8 cellular contexts compared by ENCODE assay signal in the genomic region with DNA sequence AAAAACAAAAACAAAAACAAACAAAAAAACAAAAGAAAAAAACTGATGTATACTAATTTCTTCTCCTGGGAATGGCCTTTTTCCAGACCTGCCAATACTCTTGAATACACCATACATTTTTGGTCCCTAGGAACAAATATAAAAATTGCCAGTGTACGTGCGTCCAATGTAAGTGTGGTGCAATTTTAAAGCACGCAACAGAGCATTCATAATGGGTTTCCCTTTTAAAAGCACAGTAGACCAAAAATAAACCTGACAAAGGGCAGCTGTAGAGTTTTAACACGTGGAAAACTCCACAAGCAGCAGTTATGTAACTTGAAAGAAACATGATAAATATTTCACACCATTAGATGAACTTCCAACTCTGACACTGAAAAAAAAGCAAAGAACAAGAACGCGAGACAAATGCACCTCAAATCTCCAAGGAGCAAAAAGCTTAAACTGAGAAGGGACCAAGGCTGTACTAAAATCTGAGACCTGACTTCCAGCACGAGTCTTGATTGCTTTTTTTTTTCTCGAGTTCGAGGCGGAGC. TPM values are rescaled to one million over a fixed set of nuclear protein-coding genes. Genes with fewer than 3 reads are reported as not detected.
DNase-seq lines count a peak whose midpoint lies in the region; ATAC-seq and TF ChIP-seq lines count a peak whose summit lies in the region.

No MANE protein-coding gene starts in this region.

- no peaks in the 10 kb centered on the region for H3K79me1 ChIP-seq in neuronal stem cell (ENCODE audit: low read depth, low read length)

- H3K27me3 ChIP-seq in OCI-LY3 (ENCODE audit: low read depth, low read length): no peaks in the 10 kb centered on the region
- no peaks in the 10 kb centered on the region for H3K27me3 ChIP-seq in neuronal stem cell (ENCODE audit: control insufficient read depth in 3 of 3, insufficient read depth in 3 of 3, low read depth in 1 of 3, low read length in 3 of 3)

- no peak overlapping the region for H2BK12ac ChIP-seq in neuronal stem cell (ENCODE audit: low read length)

- no peak overlapping the region for H2AK5ac ChIP-seq in neuronal stem cell (ENCODE audit: low read depth, low read length)

- H3K4me1 ChIP-seq in OCI-LY3 (ENCODE audit: low read length): peaks cover 20% of the 10 kb centered on the region
- H3K4me1 ChIP-seq in neuronal stem cell (ENCODE audit: control insufficient read depth in 2 of 2, insufficient read depth in 1 of 2, low read depth in 1 of 2, low read length in 2 of 2): peaks cover 5 to 18% of the 10 kb centered on the region in 2 donors

- no peak overlapping the region for H3K18ac ChIP-seq in neuronal stem cell (ENCODE audit: low read length)

- no peak overlapping the region for H3K14ac ChIP-seq in neuronal stem cell (ENCODE audit: low read length)

- H2AFZ ChIP-seq in OCI-LY3 (ENCODE audit: low read depth, low read length): peak overlapping the region; percentile 85
- peak overlapping the region; percentile 89 for H2AFZ ChIP-seq in neuronal stem cell (ENCODE audit: low read length)

- no peak overlapping the region for H3K4ac ChIP-seq in neuronal stem cell (ENCODE audit: low read length)

- H3K9me3 ChIP-seq in OCI-LY3 (ENCODE audit: insufficient read depth, low read length): no peaks in the 10 kb centered on the region
- no peaks in the 10 kb centered on the region for H3K9me3 ChIP-seq in neuronal stem cell (replicated peaks in 1 of 2; ENCODE audit: control insufficient read depth in 2 of 2, insufficient read depth in 1 of 2, low read depth in 1 of 2, low read length in 2 of 2)

- peak overlapping the region; percentile 31; the same call in 1 of the 2 replicates for H3K27ac ChIP-seq in OCI-LY3 (ENCODE audit: low read length)
- no peak overlapping the region for H3K27ac ChIP-seq in neuronal stem cell (replicated peaks; ENCODE audit: low read length)

- ATAC-seq in GM21360 (IDR thresholded peaks at IDR 0.05; ENCODE audit: unreplicated experiment) (peak; percentile 11), HG02938 (IDR thresholded peaks at IDR 0.05; ENCODE audit: unreplicated experiment) (no peak)

- H2BK120ac ChIP-seq in neuronal stem cell (ENCODE audit: low read depth, low read length): no peak overlapping the region

- WGBS in neuronal stem cell (ENCODE audit: extremely low coverage in 2 of 2, insufficient read length in 2 of 2, insufficient replicate concordance in 1 of 2), 2 donors: no CpG with 5 or more reads among the region's 10 CpGs

- H3K9ac ChIP-seq in OCI-LY3 (ENCODE audit: low read length) (peak overlapping the region; percentile 79), neuronal stem cell (ENCODE audit: low read depth, low read length, poor library complexity) (no peak overlapping the region)

- no peaks in the 10 kb centered on the region for H4K20me1 ChIP-seq in OCI-LY3 (ENCODE audit: insufficient read depth, low read length)

- TF ChIP-seq CTCF in AG10803 (conservative IDR thresholded peaks at IDR 0.05; ENCODE audit: low read length) (no peak), OCI-LY3 (IDR thresholded peaks at IDR 0.05; ENCODE audit: low read depth, low read length) (no peak), epithelial cell of proximal tubule (conservative IDR thresholded peaks at IDR 0.05; ENCODE audit: low read depth, low read length) (no peak)

- H3K4me3 ChIP-seq in AG10803 (ENCODE audit: low read length) (peak overlapping the region; percentile 67), OCI-LY3 (ENCODE audit: low read length) (peak overlapping the region; percentile 83), epithelial cell of proximal tubule (ENCODE audit: low read depth, low read length) (peak overlapping the region; percentile 48), neuronal stem cell (ENCODE audit: low read length in 2 of 2) (peak overlapping the region; percentile 67 to 87)

- no peak overlapping the region for H2BK5ac ChIP-seq in neuronal stem cell (ENCODE audit: low read length)

- peak; percentile 27 for DNase-seq in AG10803 (ENCODE audit: low read depth)
- no peak for DNase-seq in epithelial cell of proximal tubule (ENCODE audit: low read depth)
- peak; percentile 12 for DNase-seq in neuronal stem cell (ENCODE audit: low spot score)
- DNase-seq in anterior cingulate cortex (lab: John Stamatoyannopoulos, UW): no peak
- DNase-seq in dedifferentiated amniotic fluid mesenchymal stem cell (ENCODE audit: extremely low spot score): no peak

- H4K8ac ChIP-seq in neuronal stem cell (ENCODE audit: low read depth, low read length): no peak overlapping the region

- H3K79me2 ChIP-seq in OCI-LY3 (ENCODE audit: low read length): no peaks in the 10 kb centered on the region

- no peak overlapping the region for H2BK15ac ChIP-seq in neuronal stem cell (ENCODE audit: low read length)

- H3K36me3 ChIP-seq in OCI-LY3 (replicated peaks; ENCODE audit: low read depth, low read length): no peaks in the 10 kb centered on the region
- peaks cover 0 to 18% of the 10 kb centered on the region in 2 donors for H3K36me3 ChIP-seq in neuronal stem cell (replicated peaks in 1 of 2; ENCODE audit: control insufficient read depth in 2 of 2, insufficient read depth in 2 of 2, low read length in 2 of 2)

- no peak overlapping the region for H3K23ac ChIP-seq in neuronal stem cell (ENCODE audit: low read depth, low read length, poor library complexity)

- H3K4me2 ChIP-seq in OCI-LY3 (ENCODE audit: low read length): peak overlapping the region; percentile 90
- peak overlapping the region; percentile 88 for H3K4me2 ChIP-seq in neuronal stem cell (ENCODE audit: insufficient read depth, low read length, poor library complexity, severe bottlenecking)

- no peak overlapping the region for H4K91ac ChIP-seq in neuronal stem cell (ENCODE audit: low read depth, low read length, poor library complexity)

RNA-seq across cellular contexts. Expression of gene JAM2, which starts 0.4 kb away (rescaled TPM):
- total RNA-seq in epithelial cell of proximal tubule: 0.12 and 0.14 TPM in 2 replicates
- 9.7 TPM for polyA plus RNA-seq in neuronal stem cell (2013, experiment 1 of 2)
- 9.1 TPM for polyA plus RNA-seq in neuronal stem cell (2013, experiment 2 of 2)

RNA-seq across cellular contexts. Expression of gene MRPL39, which starts 31.4 kb away (rescaled TPM):
- 62.8 and 65.4 TPM in 2 replicates for total RNA-seq in epithelial cell of proximal tubule
- polyA plus RNA-seq in neuronal stem cell (2013, experiment 1 of 2): 41.9 TPM
- 42.4 TPM for polyA plus RNA-seq in neuronal stem cell (2013, experiment 2 of 2)

Comparison
In these comparisons a context has a peak if more than half of its experiments do, and no peak if none do; other contexts are left out.
1. DNase-seq: peak in AG10803 (single experiment) and neuronal stem cell (single experiment); none in epithelial cell of proximal tubule (single experiment), anterior cingulate cortex (0 of 58) and dedifferentiated amniotic fluid mesenchymal stem cell (single experiment).
2. Peak in every context shown above with its lines, with median percentiles within 50 percentile points of each other: H3K4me3 ChIP-seq.